ENCODE assay signal across 13 cellular contexts in genomic region chr16:53415504-53415903, GRCh38. TPM values are rescaled to one million over a fixed set of nuclear protein-coding genes. Genes with fewer than 3 reads are reported as not detected.
DNase-seq lines count a peak whose midpoint lies in the region; ATAC-seq and TF ChIP-seq lines count a peak whose summit lies in the region.
"Had no signal": no experiment of that assay in that cellular context is flagged by ENCODE, and none has a peak within 500 bp of the region (broad histone marks: within the 10 kb centered on the region; RNA-seq: fewer than 3 reads in every experiment).

No MANE protein-coding gene starts in this region.

- intact Hi-C loops in MCF 10A (cut with micrococcal nuclease): no loop called here
- intact Hi-C loops in breast epithelium (cut with DNase I; ENCODE audit: low total_unique reads): no loop called here
- intact Hi-C loops in CD14-positive monocyte (cut with micrococcal nuclease): no loop called here

- CTCF ChIA-PET in MCF 10A (lab: Yijun Ruan, JAX): interaction anchor here (0.7 to 1.9 kb wide), 9 partner anchors 12 to 118 kb away, joined by 3 to 5 read pairs (median 4); no protein-coding TSS in a partner anchor

- peaks cover 6% of the 10 kb centered on the region for H3K36me3 Mint-ChIP-seq in MCF 10A (ENCODE audit: insufficient read depth, unreplicated experiment)
- H3K36me3 Mint-ChIP-seq in CD14-positive monocyte: no peaks in the 10 kb centered on the region

- no peaks in the 10 kb centered on the region for H3K9me3 Mint-ChIP-seq in MCF 10A (ENCODE audit: unreplicated experiment)
- peaks cover 5 to 30% (median 15%) of the 10 kb centered on the region in 7 donors for H3K9me3 Mint-ChIP-seq in CD14-positive monocyte

- no peak overlapping the region for H3K27ac Mint-ChIP-seq in MCF 10A (ENCODE audit: low read depth, unreplicated experiment)
- no peak overlapping the region for H3K27ac Mint-ChIP-seq in CD14-positive monocyte
- H3K27ac Mint-ChIP-seq: naive B cell had no signal

- H3K36me3 ChIP-seq in breast epithelium: no peaks in the 10 kb centered on the region
- H3K36me3 ChIP-seq: BLaER1 treated with 17β-estradiol and CSF1 and Interleukin-3, amounts not matched to agents 10 nM and 100 nM; heart right ventricle had no signal

- BruUV-seq in MCF 10A (replicated peaks; lab: Mats Ljungman, UMichigan): no TSS peak

- no peak for TF ChIP-seq CTCF in MCF 10A (IDR thresholded peaks at IDR 0.05; ENCODE audit: unreplicated experiment)
- no peak for TF ChIP-seq CTCF in breast epithelium (IDR thresholded peaks at IDR 0.05)
- TF ChIP-seq CTCF in foreskin keratinocyte (conservative IDR thresholded peaks at IDR 0.05): peak; percentile 44
- no peak for TF ChIP-seq CTCF in CD14-positive monocyte (IDR thresholded peaks at IDR 0.05)

- H3K27me3 Mint-ChIP-seq in MCF 10A (ENCODE audit: insufficient read depth, unreplicated experiment): no peaks in the 10 kb centered on the region
- H3K27me3 Mint-ChIP-seq in CD14-positive monocyte (ENCODE audit: low read depth in 3 of 3): peaks cover 3 to 19% (median 14%) of the 10 kb centered on the region in 3 donors

- H3K27ac ChIP-seq in breast epithelium (no peak overlapping the region), foreskin keratinocyte (no peak overlapping the region)
- H3K27ac ChIP-seq: BLaER1 treated with 17β-estradiol and CSF1 and Interleukin-3, amounts not matched to agents 10 nM and 100 nM; heart right ventricle; HL-60 had no signal

- H3K4me3 Mint-ChIP-seq in MCF 10A (ENCODE audit: unreplicated experiment) (no peak overlapping the region), CD14-positive monocyte (no peak overlapping the region)
- H3K4me3 Mint-ChIP-seq: naive B cell had no signal

- H3K4me3 ChIP-seq in breast epithelium: no peak overlapping the region
- H3K4me3 ChIP-seq: BLaER1 treated with 17β-estradiol and CSF1 and Interleukin-3, amounts not matched to agents 10 nM and 100 nM; heart right ventricle had no signal

- H3K4me1 Mint-ChIP-seq in MCF 10A (ENCODE audit: insufficient read depth, unreplicated experiment) (peaks cover 14% of the 10 kb centered on the region), CD14-positive monocyte (peaks cover 16% of the 10 kb centered on the region)

- no peak for TF ChIP-seq POLR2A in breast epithelium (IDR thresholded peaks at IDR 0.05)

- POLR2A ChIA-PET in MCF 10A (lab: Yijun Ruan, JAX): interaction anchor here (0.9 to 4.5 kb wide), 5 partner anchors 10 to 88 kb away, joined by 3 to 35 read pairs (median 3); partner anchors contain the start of genes AKTIP and RBL2

- DNase-seq in MCF 10A (ENCODE audit: unreplicated experiment): peak; percentile 29
- no peak for DNase-seq in breast epithelium (ENCODE audit: low spot score in 2 of 2)
- DNase-seq in NCI-H69 (lab: John Stamatoyannopoulos, UW): peak; percentile 79
- DNase-seq in foreskin keratinocyte: peak in 1 of 2 donors; percentile 48
- no peak for DNase-seq in AG08396 (ENCODE audit: low spot score)
- no peak for DNase-seq in CD14-positive monocyte (ENCODE audit: low spot score)
- DNase-seq: heart right ventricle; naive B cell; stimulated activated CD4-positive, alpha-beta T cell treated with anti-CD3 and anti-CD28 coated beads, Interleukin-1b, Interleukin-23, amount 100 ng/mL, for 48 hours had no signal

- peak; percentile 11 for ATAC-seq in foreskin keratinocyte
- ATAC-seq in GM21786 (IDR thresholded peaks at IDR 0.05; ENCODE audit: unreplicated experiment): no peak
- ATAC-seq in GM19395 (IDR thresholded peaks at IDR 0.05; ENCODE audit: unreplicated experiment): no peak
- ATAC-seq: heart right ventricle had no signal

- H3K27me3 ChIP-seq in breast epithelium (no peaks in the 10 kb centered on the region), foreskin keratinocyte (no peaks in the 10 kb centered on the region)
- H3K27me3 ChIP-seq: BLaER1 treated with 17β-estradiol and CSF1 and Interleukin-3, amounts not matched to agents 10 nM and 100 nM had no signal

- no peaks in the 10 kb centered on the region for H3K4me1 ChIP-seq in breast epithelium
- H3K4me1 ChIP-seq in foreskin keratinocyte: peaks cover 3% of the 10 kb centered on the region
- H3K4me1 ChIP-seq: heart right ventricle had no signal

- H3K9me3 ChIP-seq in breast epithelium: peaks cover 0 to 3% of the 10 kb centered on the region in 2 donors

RNA-seq across cellular contexts. Expression of gene RBL2, which starts 18.8 kb away (rescaled TPM):
- total RNA-seq in MCF 10A (2022) (26.1 and 28.5 TPM in 2 replicates), breast epithelium (100 to 1,000 TPM; 118 to 146 (median 123) TPM), foreskin keratinocyte (35.2 and 36.6 TPM in 2 replicates)
- polyA plus RNA-seq in foreskin keratinocyte (9.4 and 10.6 TPM in 2 replicates), CD14-positive monocyte (10 to 100 TPM; 54.3 to 77.7 TPM)

Comparison
In these comparisons a context has a peak if more than half of its experiments do, and no peak if none do; other contexts are left out.
1. DNase-seq: peak in MCF 10A (single experiment) and NCI-H69 (single experiment); none in breast epithelium (0 of 2), AG08396 (single experiment) and CD14-positive monocyte (single experiment).